Comparison of ENCODE assay signal across 1 cellular context in the genomic region with DNA sequence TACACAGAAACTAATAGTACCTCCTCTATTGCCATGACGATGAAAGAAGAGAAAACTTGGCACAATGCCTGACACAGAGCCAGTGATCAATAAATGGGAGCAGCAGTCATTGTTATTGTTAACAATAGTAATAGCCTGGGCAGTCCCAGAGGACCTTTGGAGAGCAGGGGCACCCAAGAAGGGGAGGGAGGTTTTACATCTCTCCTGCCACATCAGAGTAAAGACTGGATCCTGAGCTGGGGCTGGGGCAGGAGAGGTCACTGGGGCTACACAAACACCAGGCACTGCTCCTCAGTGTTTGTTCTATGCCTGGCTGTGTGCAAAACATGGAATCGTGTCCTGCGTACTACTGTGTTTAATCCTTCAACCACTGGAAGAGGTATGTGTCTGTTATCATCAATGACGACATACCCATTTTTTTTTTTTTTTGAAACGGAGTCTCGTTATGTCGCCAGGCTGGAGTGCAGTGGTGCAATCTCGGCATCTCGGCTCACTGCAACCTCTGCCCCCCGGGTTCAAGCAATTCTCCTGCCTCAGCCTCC.
TF ChIP-seq lines count a peak whose summit lies in the region.

No MANE protein-coding gene starts in this region.

TF ChIP-seq in IMR-90, 13 proteins besides CTCF, POLR2A, EP300 and RAD21:
- TF ChIP-seq CEBPB (IDR thresholded peaks at IDR 0.05; ENCODE audit: low read depth, low read length): peak; percentile 24; the same call in 1 of the 2 replicates
- no peak for TF ChIP-seq MAFK (IDR thresholded peaks at IDR 0.05; ENCODE audit: low read depth, low read length)
